In the genomic region with DNA sequence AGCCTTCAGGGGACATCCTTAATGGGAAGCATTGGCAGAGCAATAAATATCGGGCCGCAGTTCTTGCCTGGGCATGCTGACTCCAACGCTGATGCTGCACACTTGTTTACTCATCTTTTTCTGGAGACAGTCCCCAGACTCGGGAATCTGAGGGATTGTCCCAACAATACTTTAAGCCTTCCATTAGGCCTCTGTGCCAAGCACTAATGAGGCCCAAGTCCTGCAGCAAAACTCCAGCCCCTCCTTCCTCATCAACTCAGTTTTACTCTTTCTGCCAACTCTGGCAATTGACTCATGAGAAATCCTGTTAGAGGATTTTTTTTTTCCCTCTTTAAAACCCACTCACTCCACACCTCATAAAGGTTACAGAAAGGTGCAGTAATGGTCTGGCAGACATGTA, we compare ENCODE assay signal across 25 cellular contexts.
A peak's percentile ranks its signal among the peaks of the same experiment; 100 is the strongest.
DNase-seq lines count a peak whose midpoint lies in the region; ATAC-seq and TF ChIP-seq lines count a peak whose summit lies in the region.
"Had no signal": no experiment of that assay in that cellular context is flagged by ENCODE, and none has a peak within 500 bp of the region (broad histone marks: within the 10 kb centered on the region; RNA-seq: fewer than 3 reads in every experiment).

No MANE protein-coding gene starts in this region.

- H3K4me3 Mint-ChIP-seq in MCF 10A (ENCODE audit: unreplicated experiment) (no peak overlapping the region), neural progenitor cell (no peak overlapping the region)
- H3K4me3 Mint-ChIP-seq: CD8-positive, alpha-beta memory T cell; nephron progenitor cell; stimulated activated naive CD8-positive, alpha-beta T cell treated with anti-CD3 and anti-CD28 coated beads, Interleukin-15, Interleukin-2, amounts not matched to agents 100 ng/mL and 50 ng/mL, for 24 hours; T-helper 2 cell treated with Interferon-gamma antibody and Interleukin-4, amounts not matched to agents 5 μg/mL and 100 μg/mL, for 36 hours had no signal

- H3K9me3 ChIP-seq in neural progenitor cell (ENCODE audit: low read depth) = no peaks in the 10 kb centered on the region
- H3K9me3 ChIP-seq: tibial nerve had no signal

- intact Hi-C loops in MCF 10A (cut with micrococcal nuclease) = no loop called here

- no peaks in the 10 kb centered on the region for H3K36me3 Mint-ChIP-seq in MCF 10A (ENCODE audit: insufficient read depth, unreplicated experiment)
- no peaks in the 10 kb centered on the region for H3K36me3 Mint-ChIP-seq in neural progenitor cell

- no peak for ATAC-seq in GM18502 (IDR thresholded peaks at IDR 0.05; ENCODE audit: poor library complexity, unreplicated experiment)
- ATAC-seq: Right ventricle myocardium inferior, sciatic nerve had no signal

- peaks cover 32% of the 10 kb centered on the region for H3K4me1 Mint-ChIP-seq in MCF 10A (ENCODE audit: insufficient read depth, unreplicated experiment)
- peaks cover 4% of the 10 kb centered on the region for H3K4me1 Mint-ChIP-seq in neural progenitor cell
- H3K4me1 Mint-ChIP-seq: CD8-positive, alpha-beta memory T cell; nephron progenitor cell had no signal

- H3K27me3 ChIP-seq in neural progenitor cell = no peaks in the 10 kb centered on the region
- H3K27me3 ChIP-seq: tibial nerve had no signal

- H3F3A ChIP-seq in neural progenitor cell (ENCODE audit: low read depth) = no peaks in the 10 kb centered on the region

- no peak overlapping the region for H3K27ac ChIP-seq in neural progenitor cell
- H3K27ac ChIP-seq: parathyroid adenoma, tibial nerve, VCaP had no signal

- no peaks in the 10 kb centered on the region for H3K36me3 ChIP-seq in neural progenitor cell
- H3K36me3 ChIP-seq: tibial nerve had no signal

- H3K9me3 Mint-ChIP-seq in MCF 10A (ENCODE audit: unreplicated experiment) = no peaks in the 10 kb centered on the region
- no peaks in the 10 kb centered on the region for H3K9me3 Mint-ChIP-seq in neural progenitor cell
- H3K9me3 Mint-ChIP-seq: nephron progenitor cell; stimulated activated naive CD8-positive, alpha-beta T cell treated with anti-CD3 and anti-CD28 coated beads, Interleukin-15, Interleukin-2, amounts not matched to agents 100 ng/mL and 50 ng/mL, for 24 hours; T-helper 2 cell treated with Interferon-gamma antibody and Interleukin-4, amounts not matched to agents 5 μg/mL and 100 μg/mL, for 36 hours had no signal

- H3K9ac ChIP-seq in neural progenitor cell = no peak overlapping the region
- H3K9ac ChIP-seq: parathyroid adenoma had no signal

- CTCF ChIA-PET in MCF 10A (lab: Yijun Ruan, JAX) = interaction anchor here (1.0 to 1.3 kb wide), 4 partner anchors 18 to 153 kb away, joined by 3 to 5 read pairs (median 4); no protein-coding TSS in a partner anchor

- BruUV-seq in MCF 10A (replicated peaks; lab: Mats Ljungman, UMichigan) = no TSS peak

- H3K4me2 ChIP-seq in neural progenitor cell = no peak overlapping the region

- H3K27ac Mint-ChIP-seq in MCF 10A (ENCODE audit: low read depth, unreplicated experiment) = peak overlapping the region; percentile 55
- H3K27ac Mint-ChIP-seq in neural progenitor cell = no peak overlapping the region
- H3K27ac Mint-ChIP-seq: nephron progenitor cell; stimulated activated naive CD8-positive, alpha-beta T cell treated with anti-CD3 and anti-CD28 coated beads, Interleukin-15, Interleukin-2, amounts not matched to agents 100 ng/mL and 50 ng/mL, for 24 hours; T-helper 2 cell treated with Interferon-gamma antibody and Interleukin-4, amounts not matched to agents 5 μg/mL and 100 μg/mL, for 36 hours had no signal

- H4K20me1 ChIP-seq in neural progenitor cell (ENCODE audit: low read depth) = no peaks in the 10 kb centered on the region

- no peaks in the 10 kb centered on the region for H3K4me1 ChIP-seq in neural progenitor cell
- H3K4me1 ChIP-seq: parathyroid adenoma, tibial nerve had no signal

- peak overlapping the region; percentile 13 for H2AFZ ChIP-seq in neural progenitor cell (replicated peaks)
- H2AFZ ChIP-seq: parathyroid adenoma had no signal

- POLR2A ChIA-PET in MCF 10A (lab: Yijun Ruan, JAX) = interaction anchor here (1.0 kb wide), 3 partner anchors 16 to 81 kb away, joined by 3 to 4 read pairs (median 3); no protein-coding TSS in a partner anchor

- H3K27me3 Mint-ChIP-seq in MCF 10A (ENCODE audit: insufficient read depth, unreplicated experiment) = no peaks in the 10 kb centered on the region
- H3K27me3 Mint-ChIP-seq in neural progenitor cell (ENCODE audit: insufficient read depth, low read depth) = peaks cover 11% of the 10 kb centered on the region

- no peak overlapping the region for H3K4me3 ChIP-seq in neural progenitor cell
- H3K4me3 ChIP-seq: tibial nerve had no signal

- H3K79me2 ChIP-seq in neural progenitor cell (ENCODE audit: low read depth) = no peaks in the 10 kb centered on the region
- H3K79me2 ChIP-seq: parathyroid adenoma had no signal

- DNase-seq in DMS79 (lab: John Stamatoyannopoulos, UW) (peak; percentile 96), NCI-H1105 (lab: John Stamatoyannopoulos, UW) (peak; percentile 91), MCF 10A (ENCODE audit: unreplicated experiment) (peak; percentile 82), neural progenitor cell (ENCODE audit: low spot score) (no peak), NCI-H774 (lab: John Stamatoyannopoulos, UW) (no peak), activated gamma-delta T cell (lab: John Stamatoyannopoulos, UW) (no peak)
- DNase-seq: activated CD4-positive, alpha-beta T cell treated with anti-CD3 and anti-CD28 coated beads for 48 hours; activated naive CD4-positive, alpha-beta T cell treated with anti-CD3 and anti-CD28 coated beads, Interleukin-2, amount 50 U/mL, for 16 hours; activated T-cell treated with anti-CD3 and anti-CD28 coated beads, Interleukin-2, amount 50 U/mL, for 48 hours; AML-193; CD8-positive, alpha-beta memory T cell; cortex of kidney; DND-41; H7; kidney; NCI-H526 treated with DMSO at 0.1 percent for 48 hours; nephron progenitor cell had no signal

- TF ChIP-seq CTCF in MCF 10A (IDR thresholded peaks at IDR 0.05; ENCODE audit: unreplicated experiment) (no peak), neural progenitor cell (IDR thresholded peaks at IDR 0.05) (no peak)

Comparison
In these comparisons a context has a peak if more than half of its experiments do, and no peak if none do; other contexts are left out.
1. DNase-seq: peak in DMS79 (single experiment), NCI-H1105 (single experiment) and MCF 10A (single experiment); none in neural progenitor cell (single experiment), NCI-H774 (single experiment) and activated gamma-delta T cell (single experiment).